In the genomic region with DNA sequence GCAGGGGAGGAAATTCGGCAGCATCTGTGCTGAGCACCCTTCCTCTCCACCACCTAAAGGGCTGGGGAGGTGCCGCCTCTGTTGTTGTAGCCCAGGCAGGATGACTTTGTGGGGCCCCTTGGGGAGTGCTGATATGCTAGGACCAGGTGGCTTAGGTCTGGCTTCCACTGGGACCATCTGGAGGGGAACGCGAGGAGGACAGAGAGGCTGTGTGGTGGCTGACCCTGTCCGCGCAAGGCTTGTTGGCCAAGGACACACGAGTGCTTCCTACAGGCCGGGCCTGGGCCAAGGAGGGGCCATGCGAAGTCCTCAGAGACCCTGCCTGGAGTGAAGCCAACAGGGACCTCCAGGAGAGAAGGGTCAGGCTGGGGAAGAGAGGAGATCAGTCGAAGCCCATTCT, we compare ENCODE assay signal across 12 cellular contexts. TPM values are rescaled to one million over a fixed set of nuclear protein-coding genes. Genes with fewer than 3 reads are reported as not detected.
"Had no signal": no experiment of that assay in that cellular context is flagged by ENCODE, and none has a peak within 500 bp of the region (broad histone marks: within the 10 kb centered on the region; RNA-seq: fewer than 3 reads in every experiment).

No MANE protein-coding gene starts in this region.

- H3K4me2 ChIP-seq: SK-N-SH, smooth muscle cell had no signal

- H3K9me3 ChIP-seq: neutrophil, SK-N-SH had no signal

- H3K27ac Mint-ChIP-seq: activated naive CD4-positive, alpha-beta T cell treated with anti-CD3 and anti-CD28 coated beads, Interleukin-2, amount 10 ng/mL, durations not matched to agents 7 days and 5 days; activated T-helper 2 cell treated with anti-CD3 and anti-CD28 coated beads, Interferon-gamma antibody, Interleukin-2, Interleukin-4, amounts not matched to agents 10 μg/mL and 5 μg/mL and 100 μg/mL, durations not matched to agents 14 hours and 24 hours and 36 hours; immature natural killer cell; stimulated activated naive CD8-positive, alpha-beta T cell treated with anti-CD3 and anti-CD28 coated beads, Interleukin-15, Interleukin-2, amounts not matched to agents 100 ng/mL and 50 ng/mL, for 24 hours had no signal

- H3K4me3 Mint-ChIP-seq: activated naive CD4-positive, alpha-beta T cell treated with anti-CD3 and anti-CD28 coated beads, Interleukin-2, amount 10 ng/mL, durations not matched to agents 7 days and 5 days; immature natural killer cell; naive thymus-derived CD8-positive, alpha-beta T cell; stimulated activated naive CD8-positive, alpha-beta T cell treated with anti-CD3 and anti-CD28 coated beads, Interleukin-15, Interleukin-2, amounts not matched to agents 100 ng/mL and 50 ng/mL, for 24 hours had no signal

- DNase-seq: activated CD4-positive, CD25-positive, alpha-beta regulatory T cell treated with anti-CD3 and anti-CD28 coated beads, Interleukin-2, amount 50 U/mL, for 72 hours; activated naive CD4-positive, alpha-beta T cell treated with anti-CD3 and anti-CD28 coated beads, Interleukin-2, amount 10 ng/mL, durations not matched to agents 7 days and 5 days; activated T-cell treated with anti-CD3 and anti-CD28 coated beads, Interleukin-2, amount 50 U/mL, for 1 hour; foreskin keratinocyte; immature natural killer cell; naive thymus-derived CD8-positive, alpha-beta T cell; SK-N-SH; T-helper 1 cell had no signal

- H3K9me3 Mint-ChIP-seq: activated naive CD4-positive, alpha-beta T cell treated with anti-CD3 and anti-CD28 coated beads, Interleukin-2, amount 10 ng/mL, durations not matched to agents 7 days and 5 days; activated T-helper 2 cell treated with anti-CD3 and anti-CD28 coated beads, Interferon-gamma antibody, Interleukin-2, Interleukin-4, amounts not matched to agents 10 μg/mL and 5 μg/mL and 100 μg/mL, durations not matched to agents 14 hours and 24 hours and 36 hours; immature natural killer cell; stimulated activated naive CD8-positive, alpha-beta T cell treated with anti-CD3 and anti-CD28 coated beads, Interleukin-15, Interleukin-2, amounts not matched to agents 100 ng/mL and 50 ng/mL, for 24 hours had no signal

- H3K36me3 ChIP-seq: neutrophil had no signal

- H3K4me3 ChIP-seq: smooth muscle cell had no signal

- H3K9ac ChIP-seq: SK-N-SH had no signal

- H3K27ac ChIP-seq: foreskin keratinocyte, neutrophil had no signal

- H3K36me3 Mint-ChIP-seq: activated naive CD4-positive, alpha-beta T cell treated with anti-CD3 and anti-CD28 coated beads, Interleukin-2, amount 10 ng/mL, durations not matched to agents 7 days and 5 days; naive thymus-derived CD8-positive, alpha-beta T cell had no signal

- ATAC-seq: foreskin keratinocyte; naive thymus-derived CD8-positive, alpha-beta T cell had no signal

- H3K27me3 ChIP-seq: foreskin keratinocyte, neutrophil had no signal

RNA-seq across cellular contexts. Expression of a gene that starts 50.5 kb away (rescaled TPM):
- total RNA-seq: activated T-helper 2 cell treated with anti-CD3 and anti-CD28 coated beads, Interferon-gamma antibody, Interleukin-2, Interleukin-4, amounts not matched to agents 10 μg/mL and 5 μg/mL and 100 μg/mL, durations not matched to agents 14 hours and 24 hours and 36 hours had no signal
